In the genomic region with DNA sequence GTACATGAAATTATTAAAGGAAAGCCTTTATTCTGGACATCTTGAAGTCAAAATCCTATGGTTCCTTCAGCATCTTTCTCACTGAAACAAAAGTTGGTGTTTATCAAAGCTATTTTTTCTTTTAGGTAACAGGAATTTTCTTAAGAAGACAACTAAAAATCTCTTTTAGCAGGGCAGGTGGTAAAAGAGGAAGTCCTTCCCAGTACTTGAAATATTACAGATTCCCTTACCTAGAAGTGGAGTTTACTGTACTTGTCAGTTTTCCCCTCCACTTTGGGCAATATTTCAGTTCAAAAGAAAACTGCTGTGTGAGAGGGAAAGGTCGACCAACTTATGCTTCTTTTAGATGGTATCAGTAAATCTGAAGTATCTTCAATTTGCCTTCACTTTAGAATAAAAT, we compare ENCODE assay signal across 33 cellular contexts.
"Had no signal": no experiment of that assay in that cellular context is flagged by ENCODE, and none has a peak within 500 bp of the region (broad histone marks: within the 10 kb centered on the region; RNA-seq: fewer than 3 reads in every experiment).

No MANE protein-coding gene starts in this region.

- H3K27me3 ChIP-seq: adrenal gland, body of pancreas, gastroesophageal sphincter, heart right ventricle, hepatocyte had no signal

- H3K4me3 ChIP-seq: adrenal gland, body of pancreas, esophagus squamous epithelium, gastroesophageal sphincter, heart right ventricle, hepatocyte had no signal

- H3K36me3 Mint-ChIP-seq: activated CD4-positive, alpha-beta memory T cell treated with anti-CD3 and anti-CD28 coated beads for 36 hours; activated CD8-positive, alpha-beta memory T cell treated with anti-CD3 and anti-CD28 coated beads, Interleukin-2, amount 10 ng/mL, durations not matched to agents 7 days and 5 days; activated naive CD4-positive, alpha-beta T cell treated with anti-CD3 and anti-CD28 coated beads, Interleukin-2, amount 50 U/mL, for 24 hours; activated naive CD8-positive, alpha-beta T cell treated with anti-CD3 and anti-CD28 coated beads for 36 hours had no signal

- H3K27ac ChIP-seq: adrenal gland, body of pancreas, epithelial cell of prostate, esophagus squamous epithelium, gastroesophageal sphincter, heart right ventricle, hepatocyte had no signal

- H3K9me3 ChIP-seq: adrenal gland, body of pancreas, esophagus squamous epithelium had no signal

- H3K9me3 Mint-ChIP-seq: activated CD4-positive, alpha-beta T cell treated with anti-CD3 and anti-CD28 coated beads, Interleukin-2, amount 10 ng/mL, durations not matched to agents 24 days and 14 days; activated naive CD4-positive, alpha-beta T cell treated with anti-CD3 and anti-CD28 coated beads for 36 hours; activated naive CD4-positive, alpha-beta T cell treated with anti-CD3 and anti-CD28 coated beads, Interleukin-2, amount 50 U/mL, for 24 hours; activated naive CD8-positive, alpha-beta T cell treated with anti-CD3 and anti-CD28 coated beads, Interleukin-2, amount 50 U/mL, for 24 hours; activated T-helper 1 cell treated with anti-CD3 and anti-CD28 coated beads, Interleukin-12 subunit alpha, Interleukin-12 subunit beta, Interleukin-2, Interleukin-4 antibody, amounts not matched to agents 30 ng/mL and 10 ng/mL and 1 ng/mL, durations not matched to agents 14 hours and 24 hours and 36 hours; effector memory CD8-positive, alpha-beta T cell had no signal

- DNase-seq: activated CD4-positive, alpha-beta memory T cell treated with anti-CD3 and anti-CD28 coated beads for 36 hours; activated CD4-positive, alpha-beta T cell treated with anti-CD3 and anti-CD28 coated beads for 36 hours; activated CD4-positive, alpha-beta T cell treated with anti-CD3 and anti-CD28 coated beads, Interleukin-2, amount 10 ng/mL, durations not matched to agents 24 days and 14 days; activated CD4-positive, CD25-positive, alpha-beta regulatory T cell; activated CD4-positive, CD25-positive, alpha-beta regulatory T cell treated with anti-CD3 and anti-CD28 coated beads, Interleukin-2, amount 50 U/mL, for 72 hours; activated CD8-positive, alpha-beta memory T cell treated with anti-CD3 and anti-CD28 coated beads, Interleukin-2, amount 10 ng/mL, durations not matched to agents 7 days and 5 days; activated CD8-positive, alpha-beta memory T cell treated with anti-CD3 and anti-CD28 coated beads, Interleukin-2, amount 50 U/mL, for 4 hours; activated CD8-positive, alpha-beta T cell treated with anti-CD3 and anti-CD28 coated beads, Interleukin-2, amount 10 ng/mL, durations not matched to agents 7 days and 5 days; activated effector memory CD4-positive, alpha-beta T cell treated with anti-CD3 and anti-CD28 coated beads, Interleukin-2, amount 50 U/mL, for 16 hours; activated naive CD4-positive, alpha-beta T cell treated with anti-CD3 and anti-CD28 coated beads for 36 hours; activated naive CD8-positive, alpha-beta T cell treated with anti-CD3 and anti-CD28 coated beads for 36 hours; activated naive CD8-positive, alpha-beta T cell treated with anti-CD3 and anti-CD28 coated beads, Interleukin-2, amount 50 U/mL, for 24 hours; activated T-cell treated with anti-CD3 and anti-CD28 coated beads, Interleukin-2, amount 50 U/mL, for 1 hour; activated T-cell treated with anti-CD3 and anti-CD28 coated beads, Interleukin-2, amount 50 U/mL, for 48 hours; adrenal gland; amygdala; aorta; body of pancreas; caudate nucleus; cortex of kidney; dermis blood vessel endothelial cell; effector CD4-positive, alpha-beta T cell; effector memory CD8-positive, alpha-beta T cell; esophagus squamous epithelium; foreskin melanocyte; heart right ventricle had no signal

- H3K36me3 ChIP-seq: adrenal gland, esophagus squamous epithelium, gastroesophageal sphincter, heart right ventricle had no signal

- H3K4me1 Mint-ChIP-seq: activated CD4-positive, alpha-beta T cell treated with anti-CD3 and anti-CD28 coated beads for 36 hours; activated naive CD4-positive, alpha-beta T cell treated with anti-CD3 and anti-CD28 coated beads, Interleukin-2, amount 50 U/mL, for 24 hours; activated naive CD8-positive, alpha-beta T cell treated with anti-CD3 and anti-CD28 coated beads for 36 hours; activated naive CD8-positive, alpha-beta T cell treated with anti-CD3 and anti-CD28 coated beads, Interleukin-2, amount 50 U/mL, for 24 hours had no signal

- H3K4me3 Mint-ChIP-seq: activated CD4-positive, alpha-beta memory T cell treated with anti-CD3 and anti-CD28 coated beads for 36 hours; activated CD4-positive, alpha-beta T cell treated with anti-CD3 and anti-CD28 coated beads for 36 hours; activated CD4-positive, alpha-beta T cell treated with anti-CD3 and anti-CD28 coated beads, Interleukin-2, amount 10 ng/mL, durations not matched to agents 24 days and 14 days; activated CD8-positive, alpha-beta memory T cell treated with anti-CD3 and anti-CD28 coated beads, Interleukin-2, amount 10 ng/mL, durations not matched to agents 7 days and 5 days; activated CD8-positive, alpha-beta T cell treated with anti-CD3 and anti-CD28 coated beads, Interleukin-2, amount 10 ng/mL, durations not matched to agents 7 days and 5 days; activated naive CD4-positive, alpha-beta T cell treated with anti-CD3 and anti-CD28 coated beads for 36 hours; activated naive CD4-positive, alpha-beta T cell treated with anti-CD3 and anti-CD28 coated beads, Interleukin-2, amount 50 U/mL, for 24 hours; activated naive CD8-positive, alpha-beta T cell treated with anti-CD3 and anti-CD28 coated beads for 36 hours; activated naive CD8-positive, alpha-beta T cell treated with anti-CD3 and anti-CD28 coated beads, Interleukin-2, amount 50 U/mL, for 24 hours; activated T-helper 1 cell treated with anti-CD3 and anti-CD28 coated beads, Interleukin-12 subunit alpha, Interleukin-12 subunit beta, Interleukin-2, Interleukin-4 antibody, amounts not matched to agents 30 ng/mL and 10 ng/mL and 1 ng/mL, durations not matched to agents 14 hours and 24 hours and 36 hours; effector memory CD8-positive, alpha-beta T cell had no signal

- H3K4me1 ChIP-seq: esophagus squamous epithelium had no signal

- H3K27ac Mint-ChIP-seq: activated CD4-positive, alpha-beta memory T cell treated with anti-CD3 and anti-CD28 coated beads for 36 hours; activated CD4-positive, alpha-beta T cell treated with anti-CD3 and anti-CD28 coated beads for 36 hours; activated CD4-positive, alpha-beta T cell treated with anti-CD3 and anti-CD28 coated beads, Interleukin-2, amount 10 ng/mL, durations not matched to agents 24 days and 14 days; activated CD8-positive, alpha-beta memory T cell treated with anti-CD3 and anti-CD28 coated beads, Interleukin-2, amount 10 ng/mL, durations not matched to agents 7 days and 5 days; activated CD8-positive, alpha-beta T cell treated with anti-CD3 and anti-CD28 coated beads, Interleukin-2, amount 10 ng/mL, durations not matched to agents 7 days and 5 days; activated naive CD4-positive, alpha-beta T cell treated with anti-CD3 and anti-CD28 coated beads for 36 hours; activated naive CD4-positive, alpha-beta T cell treated with anti-CD3 and anti-CD28 coated beads, Interleukin-2, amount 50 U/mL, for 24 hours; activated naive CD8-positive, alpha-beta T cell treated with anti-CD3 and anti-CD28 coated beads for 36 hours; activated naive CD8-positive, alpha-beta T cell treated with anti-CD3 and anti-CD28 coated beads, Interleukin-2, amount 50 U/mL, for 24 hours; activated T-helper 1 cell treated with anti-CD3 and anti-CD28 coated beads, Interleukin-12 subunit alpha, Interleukin-12 subunit beta, Interleukin-2, Interleukin-4 antibody, amounts not matched to agents 30 ng/mL and 10 ng/mL and 1 ng/mL, durations not matched to agents 14 hours and 24 hours and 36 hours; activated T-helper 2 cell treated with anti-CD3 and anti-CD28 coated beads, Interferon-gamma antibody, Interleukin-2, Interleukin-4, amounts not matched to agents 10 μg/mL and 5 μg/mL and 100 μg/mL, durations not matched to agents 14 hours and 24 hours and 36 hours; effector memory CD8-positive, alpha-beta T cell had no signal

- ATAC-seq: activated CD4-positive, alpha-beta T cell treated with anti-CD3 and anti-CD28 coated beads for 36 hours; activated CD8-positive, alpha-beta memory T cell treated with anti-CD3 and anti-CD28 coated beads, Interleukin-2, amount 10 ng/mL, durations not matched to agents 7 days and 5 days; activated CD8-positive, alpha-beta T cell treated with anti-CD3 and anti-CD28 coated beads, Interleukin-2, amount 10 ng/mL, durations not matched to agents 7 days and 5 days; activated naive CD8-positive, alpha-beta T cell treated with anti-CD3 and anti-CD28 coated beads, Interleukin-2, amount 50 U/mL, for 24 hours; body of pancreas; effector memory CD8-positive, alpha-beta T cell; gastroesophageal sphincter; heart right ventricle had no signal

- H3K27me3 Mint-ChIP-seq: activated CD4-positive, alpha-beta memory T cell treated with anti-CD3 and anti-CD28 coated beads for 36 hours; activated naive CD4-positive, alpha-beta T cell treated with anti-CD3 and anti-CD28 coated beads, Interleukin-2, amount 50 U/mL, for 24 hours; activated naive CD8-positive, alpha-beta T cell treated with anti-CD3 and anti-CD28 coated beads, Interleukin-2, amount 50 U/mL, for 24 hours; effector memory CD8-positive, alpha-beta T cell had no signal

- H3K79me2 ChIP-seq: hepatocyte had no signal

- H3K4me2 ChIP-seq: hepatocyte had no signal

- FAIRE-seq: endothelial cell of umbilical vein had no signal

- H2AFZ ChIP-seq: hepatocyte had no signal
